18 cellular contexts compared by ENCODE assay signal in genomic region chr4:42708625-42709024, GRCh38.
"Had no signal": no experiment of that assay in that cellular context is flagged by ENCODE, and none has a peak within 500 bp of the region (broad histone marks: within the 10 kb centered on the region; RNA-seq: fewer than 3 reads in every experiment).

No MANE protein-coding gene starts in this region.

- H3K36me3 ChIP-seq: pancreas, stomach, thoracic aorta, vagina had no signal

- H3K9me3 Mint-ChIP-seq: activated CD4-positive, alpha-beta T cell treated with anti-CD3 and anti-CD28 coated beads, Interleukin-2, amount 10 ng/mL, durations not matched to agents 7 days and 5 days; activated T-helper 2 cell treated with anti-CD3 and anti-CD28 coated beads, Interferon-gamma antibody, Interleukin-2, Interleukin-4, amounts not matched to agents 10 μg/mL and 5 μg/mL and 100 μg/mL, durations not matched to agents 14 hours and 24 hours and 36 hours; naive B cell had no signal

- H3K79me2 ChIP-seq: hepatocyte had no signal

- H3K27me3 ChIP-seq: body of pancreas, hepatocyte, pancreas, stomach, vagina had no signal

- H3K4me1 ChIP-seq: vagina had no signal

- H2AFZ ChIP-seq: hepatocyte had no signal

- H3K27ac ChIP-seq: body of pancreas, epithelial cell of prostate, hepatocyte, pancreas, stomach, thoracic aorta, vagina had no signal

- H3K4me1 Mint-ChIP-seq: activated CD4-positive, alpha-beta T cell treated with anti-CD3 and anti-CD28 coated beads, Interleukin-2, amount 10 ng/mL, durations not matched to agents 7 days and 5 days; naive B cell had no signal

- ATAC-seq: body of pancreas had no signal

- H3K9me3 ChIP-seq: body of pancreas, pancreas, stomach, thoracic aorta, vagina had no signal

- DNase-seq: activated CD4-positive, alpha-beta T cell treated with anti-CD3 and anti-CD28 coated beads, Interleukin-2, amount 10 ng/mL, durations not matched to agents 7 days and 5 days; activated CD4-positive, CD25-positive, alpha-beta regulatory T cell; activated CD8-positive, alpha-beta memory T cell treated with anti-CD3 and anti-CD28 coated beads for 24 hours; activated naive CD4-positive, alpha-beta T cell treated with anti-CD3 and anti-CD28 coated beads, Interleukin-2, amount 50 U/mL, for 16 hours; activated T-cell treated with anti-CD3 and anti-CD28 coated beads for 4 hours; body of pancreas; central memory CD4-positive, alpha-beta T cell; effector memory CD4-positive, alpha-beta T cell; naive B cell; pancreas; stimulated activated CD4-positive, alpha-beta T cell treated with anti-CD3 and anti-CD28 coated beads, Interleukin-15, amount 100 ng/mL, for 24 hours; stimulated activated CD4-positive, alpha-beta T cell treated with anti-CD3 and anti-CD28 coated beads, Interleukin-4, amount 100 ng/mL, for 4 hours; stomach had no signal

- H3K27ac Mint-ChIP-seq: activated CD4-positive, alpha-beta T cell treated with anti-CD3 and anti-CD28 coated beads, Interleukin-2, amount 10 ng/mL, durations not matched to agents 7 days and 5 days; activated T-helper 2 cell treated with anti-CD3 and anti-CD28 coated beads, Interferon-gamma antibody, Interleukin-2, Interleukin-4, amounts not matched to agents 10 μg/mL and 5 μg/mL and 100 μg/mL, durations not matched to agents 14 hours and 24 hours and 36 hours had no signal

- H3K4me3 ChIP-seq: body of pancreas, hepatocyte, pancreas, stomach, thoracic aorta, vagina had no signal

- H3K4me3 Mint-ChIP-seq: activated CD4-positive, alpha-beta T cell treated with anti-CD3 and anti-CD28 coated beads, Interleukin-2, amount 10 ng/mL, durations not matched to agents 7 days and 5 days; naive B cell had no signal

- H3K4me2 ChIP-seq: hepatocyte had no signal

- H3K36me3 Mint-ChIP-seq: naive B cell had no signal
